9 cellular contexts compared by ENCODE assay signal in genomic region chr6:24974182-24975171, GRCh38.
DNase-seq lines count a peak whose midpoint lies in the region; ATAC-seq, FAIRE-seq and TF ChIP-seq lines count a peak whose summit lies in the region.
"Had no signal": no experiment of that assay in that cellular context is flagged by ENCODE, and none has a peak within 500 bp of the region (broad histone marks: within the 10 kb centered on the region; RNA-seq: fewer than 3 reads in every experiment).

No MANE protein-coding gene starts in this region.

- TF ChIP-seq CTCF in GM10266 (IDR thresholded peaks at IDR 0.05; ENCODE audit: control insufficient read depth, insufficient read depth, low read depth, missing control alignments) = no peak

- peak; percentile 94 for ATAC-seq in HG02610 (IDR thresholded peaks at IDR 0.05; ENCODE audit: unreplicated experiment)

- DNase-seq in GM18507 (ENCODE audit: extremely low spot score, insufficient read length, low read depth) (no peak), NOMO-1 (lab: John Stamatoyannopoulos, UW; ENCODE audit: unreplicated experiment in 2 of 2) (peak; percentile 20 to 55), superior temporal gyrus (ENCODE audit: extremely low spot score) (no peak), NCI-H2081 (lab: John Stamatoyannopoulos, UW) (no peak), anterior cingulate cortex (lab: John Stamatoyannopoulos, UW) (no peak), GM10266 (ENCODE audit: extremely low spot score) (no peak)
- DNase-seq in central memory CD4-positive, alpha-beta T cell = peak; percentile 45
- DNase-seq: NCI-H1048 had no signal

- FAIRE-seq in GM18507 (lab: Jason Lieb, UNC) = peak; percentile 26

Comparison
In these comparisons a context has a peak if more than half of its experiments do, and no peak if none do; other contexts are left out.
1. DNase-seq: peak in NOMO-1 (2 of 2) and central memory CD4-positive, alpha-beta T cell (single experiment); none in GM18507 (single experiment), superior temporal gyrus (single experiment), NCI-H2081 (0 of 2), anterior cingulate cortex (0 of 58) and GM10266 (single experiment).